Comparison of ENCODE assay signal across 24 cellular contexts in the genomic region with DNA sequence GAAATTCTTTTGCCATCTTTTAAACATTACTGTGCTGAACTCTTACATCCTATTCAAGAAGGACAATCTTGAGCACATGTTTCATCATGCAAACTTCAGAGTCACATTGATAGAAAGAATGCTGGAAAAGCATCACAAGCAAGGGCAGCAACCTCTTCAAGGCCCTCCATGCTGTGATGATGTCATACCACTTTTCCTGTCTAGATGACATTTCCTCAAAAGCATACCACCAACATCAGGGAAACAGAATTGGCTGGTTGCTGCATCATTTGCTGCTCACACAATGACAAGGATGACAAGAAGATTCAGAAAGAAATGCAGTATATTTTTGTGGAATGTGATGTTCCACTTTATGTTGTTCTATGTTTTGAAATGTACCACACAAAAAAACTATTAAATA. TPM values are rescaled to one million over a fixed set of nuclear protein-coding genes. Genes with fewer than 3 reads are reported as not detected.
"Had no signal": no experiment of that assay in that cellular context is flagged by ENCODE, and none has a peak within 500 bp of the region (broad histone marks: within the 10 kb centered on the region; RNA-seq: fewer than 3 reads in every experiment).

No MANE protein-coding gene starts in this region.

- H3K9me3 ChIP-seq: esophagus muscularis mucosa, prostate gland, right atrium auricular region, sigmoid colon, testis, tibial nerve, upper lobe of left lung, uterus had no signal

- H3K27me3 ChIP-seq: esophagus muscularis mucosa, foreskin keratinocyte, heart left ventricle, hepatocyte, right atrium auricular region, sigmoid colon, testis, tibial nerve, upper lobe of left lung, uterus had no signal

- H3K79me2 ChIP-seq: hepatocyte had no signal

- H3K4me3 ChIP-seq: coronary artery, esophagus muscularis mucosa, gastroesophageal sphincter, heart left ventricle, hepatocyte, lung, prostate gland, right atrium auricular region, sigmoid colon, testis, tibial nerve, upper lobe of left lung, uterus had no signal

- H3K27ac ChIP-seq: coronary artery, esophagus muscularis mucosa, foreskin keratinocyte, gastroesophageal sphincter, heart left ventricle, hepatocyte, prostate gland, right atrium auricular region, sigmoid colon, testis, tibial nerve, upper lobe of left lung, uterus had no signal

- H3K36me3 ChIP-seq: esophagus muscularis mucosa, gastroesophageal sphincter, heart left ventricle, prostate gland, right atrium auricular region, sigmoid colon, tibial nerve, upper lobe of left lung, uterus had no signal

- DNase-seq: dermis blood vessel endothelial cell; effector memory CD4-positive, alpha-beta T cell; foreskin keratinocyte; heart left ventricle; kidney; naive thymus-derived CD4-positive, alpha-beta T cell; nucleus accumbens; sigmoid colon; stimulated activated CD4-positive, alpha-beta T cell treated with anti-CD3 and anti-CD28 coated beads, Interleukin-2, amount 100 ng/mL, for 24 hours; stimulated activated CD4-positive, alpha-beta T cell treated with anti-CD3 and anti-CD28 coated beads, Interleukin-4, amount 100 ng/mL, for 24 hours; stimulated activated naive CD8-positive, alpha-beta T cell treated with anti-CD3 and anti-CD28 coated beads, Interleukin-15, Interleukin-2, amounts not matched to agents 100 U/mL and 50 U/mL, for 24 hours; substantia nigra; testis; upper lobe of left lung; uterus had no signal

- H2AFZ ChIP-seq: hepatocyte had no signal

- H3K4me2 ChIP-seq: hepatocyte had no signal

RNA-seq across cellular contexts. Expression of gene CYP2C8, which starts 37.6 kb away (rescaled TPM):
- polyA plus RNA-seq: fibroblast of lung; foreskin keratinocyte; naive thymus-derived CD4-positive, alpha-beta T cell had no signal
